Comparison of ENCODE assay signal across 8 cellular contexts in the genomic region with DNA sequence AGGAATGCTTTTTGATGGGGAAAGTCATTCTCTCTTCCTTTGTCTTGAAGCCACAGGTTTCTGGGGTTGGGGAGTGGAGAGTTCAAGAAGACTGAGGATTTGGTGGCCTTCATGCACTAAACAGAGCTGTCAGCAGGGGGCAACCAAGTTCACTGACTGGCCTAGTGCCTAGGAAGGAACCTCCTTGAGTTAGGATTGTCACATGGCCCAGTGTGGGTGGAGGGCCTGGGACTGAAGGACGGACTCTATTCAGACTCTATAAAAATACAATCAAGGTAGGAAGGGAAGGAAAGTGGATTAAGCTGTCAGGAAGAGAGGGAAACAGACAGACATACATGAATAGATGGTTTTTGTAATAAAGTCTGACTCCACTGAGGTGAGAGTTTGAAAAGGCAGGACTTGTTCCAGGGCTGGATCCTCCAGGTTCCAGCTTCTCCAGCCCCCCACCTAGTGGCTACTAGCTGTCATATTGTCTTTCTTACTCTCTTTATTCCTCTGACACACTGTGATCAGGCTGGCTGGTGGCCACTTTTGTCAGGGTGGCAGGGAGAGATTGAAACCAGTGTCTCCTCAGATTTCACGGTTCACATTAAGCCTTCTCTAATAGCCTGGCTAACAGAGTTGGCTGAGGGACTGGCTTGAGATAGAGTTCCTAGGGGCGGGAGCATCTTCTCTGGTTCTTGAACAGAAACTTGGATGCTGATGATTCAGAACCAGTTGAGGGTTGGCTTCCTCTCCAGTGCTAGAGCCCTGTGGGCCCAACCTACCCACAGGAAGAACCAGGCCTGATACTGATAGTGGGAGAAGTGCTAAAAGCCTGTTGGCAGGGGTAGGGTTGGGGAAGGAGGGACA. TPM values are rescaled to one million over a fixed set of nuclear protein-coding genes. Genes with fewer than 3 reads are reported as not detected.
A peak's percentile ranks its signal among the peaks of the same experiment; 100 is the strongest.
DNase-seq lines count a peak whose midpoint lies in the region; ATAC-seq, FAIRE-seq and TF ChIP-seq lines count a peak whose summit lies in the region.

No MANE protein-coding gene starts in this region.

- no peak for TF ChIP-seq POLR2A in stomach (IDR thresholded peaks at IDR 0.05)

- intact Hi-C loops in stomach (cut with DNase I; ENCODE audit: low total_unique reads), result no loop called here

- no peak overlapping the region for H3K4me3 ChIP-seq in fibroblast of the aortic adventitia (ENCODE audit: low read depth, low read length)
- no peak overlapping the region for H3K4me3 ChIP-seq in neural cell (ENCODE audit: low read length)
- H3K4me3 ChIP-seq in stomach, result no peak overlapping the region

- no peaks in the 10 kb centered on the region for H3K36me3 ChIP-seq in neural cell (ENCODE audit: insufficient read depth, low read length)
- H3K36me3 ChIP-seq in stomach, result peaks cover 0 to 26% (median 20%) of the 10 kb centered on the region in 4 donors

- ATAC-seq in HG02588 (IDR thresholded peaks at IDR 0.05; ENCODE audit: unreplicated experiment), result no peak

- H3K9ac ChIP-seq in neural cell (ENCODE audit: low read length), result no peak overlapping the region

- TF ChIP-seq RAD21 in neural cell (conservative IDR thresholded peaks at IDR 0.05), result peak; percentile 78

- no peaks in the 10 kb centered on the region for H3F3A ChIP-seq in neural cell (ENCODE audit: insufficient read depth, low read length, poor library complexity, severe bottlenecking)

- 16 to 29% (median 22%) methylated on average over 3 of the region's 3 CpGs for WGBS in stomach, 5 donors

- peaks cover 47 to 54% (median 51%) of the 10 kb centered on the region in 4 donors for H3K4me1 ChIP-seq in stomach

- H3K9me3 ChIP-seq in neural cell (ENCODE audit: low read length), result no peaks in the 10 kb centered on the region
- no peaks in the 10 kb centered on the region for H3K9me3 ChIP-seq in stomach

- DNase-seq in DMS79 (lab: John Stamatoyannopoulos, UW), result peak; percentile 38
- DNase-seq in HTR-8/SVneo (ENCODE audit: insufficient read length, low spot score), result peak; percentile 66
- peak; percentile 99 for DNase-seq in RPMI7951 (ENCODE audit: low read depth)
- peak; percentile 61 for DNase-seq in activated effector memory CD4-positive, alpha-beta T cell treated with Interleukin-2 at 50 U/mL for 16 hours
- DNase-seq in fibroblast of the aortic adventitia (ENCODE audit: low read depth), result peak; percentile 99
- DNase-seq in stomach, result peak; percentile 87

- TF ChIP-seq EP300 in neural cell (conservative IDR thresholded peaks at IDR 0.05; ENCODE audit: poor library complexity, severe bottlenecking) (no peak), stomach (IDR thresholded peaks at IDR 0.05) (no peak)

- H3K9me2 ChIP-seq in neural cell (ENCODE audit: insufficient read depth, low read length), result no peaks in the 10 kb centered on the region

- no peak overlapping the region for H3K27ac ChIP-seq in neural cell (ENCODE audit: low read length)
- H3K27ac ChIP-seq in stomach, result peak overlapping the region; percentile 69 to 100 (median 97)

- peaks cover 5% of the 10 kb centered on the region for H3K79me2 ChIP-seq in neural cell (replicated peaks; ENCODE audit: insufficient read depth, low read length)

- TF ChIP-seq CTCF in fibroblast of the aortic adventitia (IDR thresholded peaks at IDR 0.05; ENCODE audit: insufficient read depth, low read length), result peak; percentile 88
- TF ChIP-seq CTCF in neural cell (IDR thresholded peaks at IDR 0.05; ENCODE audit: poor library complexity, severe bottlenecking), result peak; percentile 83
- TF ChIP-seq CTCF in stomach (IDR thresholded peaks at IDR 0.05), result peak in 5 of 7 experiments; percentile 81 to 96 (median 82)

- H2AFZ ChIP-seq in neural cell (ENCODE audit: low read depth, low read length), result no peak overlapping the region

- no peak overlapping the region for H3K4me2 ChIP-seq in neural cell (ENCODE audit: low read length)

- no peak for FAIRE-seq in HTR-8/SVneo (lab: Jason Lieb, UNC)

- H3K27me3 ChIP-seq in neural cell (ENCODE audit: insufficient read depth, low read depth, low read length), result no peaks in the 10 kb centered on the region
- H3K27me3 ChIP-seq in stomach, result no peaks in the 10 kb centered on the region

- H4K20me1 ChIP-seq in neural cell (ENCODE audit: insufficient read depth), result no peaks in the 10 kb centered on the region

TF ChIP-seq in neural cell, 6 proteins besides CTCF, POLR2A, EP300 and RAD21:
- TF ChIP-seq EZH2 (IDR thresholded peaks at IDR 0.05; ENCODE audit: borderline replicate concordance, insufficient read depth, low read length, poor library complexity, severe bottlenecking) (no peak), SMC3 (conservative IDR thresholded peaks at IDR 0.05; ENCODE audit: poor library complexity) (peak; percentile 83), MXI1 (conservative IDR thresholded peaks at IDR 0.05; ENCODE audit: poor library complexity, severe bottlenecking) (peak; percentile 64)

RNA-seq across cellular contexts. Expression of gene SH3BGRL3, which starts 4.1 kb away (rescaled TPM):
- 224 and 307 TPM in 2 replicates for total RNA-seq in RPMI7951 (2014; rRNA removed; shearing (Covaris generic))
- total RNA-seq in fibroblast of the aortic adventitia (ENCODE audit: low replicate concordance) (18.1 and 114 TPM in 2 replicates), stomach (100 to 1,000 TPM in 1 of 5 donors, 10 to 100 TPM in 3, 1 to 10 TPM in 1; 7.2 to 102 (median 29.5) TPM)
- polyA plus RNA-seq in neural cell (7.5 and 12.8 TPM in 2 replicates), stomach (100 to 1,000 TPM; 142 to 267 (median 227) TPM)
- polyA minus RNA-seq in neural cell, result 7.3 and 9.1 TPM in 2 replicates

RNA-seq across cellular contexts. Expression of gene UBXN11, which starts 30.6 kb away (rescaled TPM):
- total RNA-seq in RPMI7951 (2014; rRNA removed; shearing (Covaris generic)), result 4.7 and 5.7 TPM in 2 replicates
- total RNA-seq in fibroblast of the aortic adventitia (ENCODE audit: low replicate concordance) (5.2 and 8.9 TPM in 2 replicates), stomach (10 to 100 TPM in 3 of 5 donors, 1 to 10 TPM in 2; 7.3 to 12.9 (median 12.2) TPM)
- polyA plus RNA-seq in neural cell (18.5 and 19.4 TPM in 2 replicates), stomach (10 to 100 TPM; 14.4 to 26.3 (median 19.3) TPM)
- 12.0 and 13.9 TPM in 2 replicates for polyA minus RNA-seq in neural cell

RNA-seq across cellular contexts. Expression of gene CEP85, which starts 41.8 kb away (rescaled TPM):
- 27.8 and 30.5 TPM in 2 replicates for total RNA-seq in RPMI7951 (2014; rRNA removed; shearing (Covaris generic))
- 5.6 and 12.9 TPM in 2 replicates for total RNA-seq in fibroblast of the aortic adventitia (ENCODE audit: low replicate concordance)
- 20.5 and 26.2 TPM in 2 replicates for polyA plus RNA-seq in neural cell
- 30.4 and 30.9 TPM in 2 replicates for polyA minus RNA-seq in neural cell
- 10 to 100 TPM in 3 of 5 donors, 1 to 10 TPM in 1, under 1 TPM in 1; 0.58 to 21.0 (median 10.3) TPM for total RNA-seq in stomach
- 1 to 10 TPM; 2.1 to 5.3 (median 2.7) TPM for polyA plus RNA-seq in stomach

RNA-seq across cellular contexts. Expression of gene CD52, which starts 42.0 kb away (rescaled TPM):
- not detected in 2 replicates for total RNA-seq in RPMI7951 (2014; rRNA removed; shearing (Covaris generic))
- total RNA-seq in fibroblast of the aortic adventitia (ENCODE audit: low replicate concordance) (not detected in 2 replicates), stomach (10 to 100 TPM in 2 of 5 donors, 1 to 10 TPM in 1, not detected in 2; 5.1 to 15.2 (median 10.7) TPM)
- polyA plus RNA-seq in neural cell (not detected in 2 replicates), stomach (10 to 100 TPM; 27.3 to 68.2 (median 48.7) TPM)
- not detected in 2 replicates for polyA minus RNA-seq in neural cell

Comparison
In these comparisons a context has a peak if more than half of its experiments do, and no peak if none do; other contexts are left out.
1. DNase-seq: peak in every context shown above with its lines; median percentile 99 in RPMI7951; 99 in fibroblast of the aortic adventitia; 87 in stomach; 66 in HTR-8/SVneo; 61 in activated effector memory CD4-positive, alpha-beta T cell treated with Interleukin-2 at 50 U/mL for 16 hours; 38 in DMS79.